In the genomic region with DNA sequence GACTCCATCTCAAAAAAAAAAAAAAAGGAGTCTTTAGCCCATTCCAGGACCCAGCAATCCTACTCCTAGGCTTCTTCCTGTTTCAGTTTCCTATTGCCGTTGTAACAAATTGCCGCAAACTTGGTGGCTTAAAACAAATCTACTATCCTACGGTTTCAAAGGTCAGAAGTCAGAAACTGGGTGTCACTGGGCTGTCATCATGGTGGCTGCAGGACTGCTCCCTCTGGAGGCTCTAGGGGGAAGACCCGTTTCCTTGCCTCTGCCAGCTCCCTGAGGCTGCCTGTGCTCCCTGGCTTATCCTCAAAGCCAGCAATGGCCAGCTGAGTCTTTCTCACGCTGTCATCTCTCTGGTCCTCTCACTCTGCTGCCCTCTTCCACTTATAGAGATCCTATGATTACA, we compare ENCODE assay signal across 10 cellular contexts. TPM values are rescaled to one million over a fixed set of nuclear protein-coding genes. Genes with fewer than 3 reads are reported as not detected.
DNase-seq lines count a peak whose midpoint lies in the region; ATAC-seq and TF ChIP-seq lines count a peak whose summit lies in the region.
"Had no signal": no experiment of that assay in that cellular context is flagged by ENCODE, and none has a peak within 500 bp of the region (broad histone marks: within the 10 kb centered on the region; RNA-seq: fewer than 3 reads in every experiment).

No MANE protein-coding gene starts in this region.

- H3K4me2 ChIP-seq in DOHH2 (ENCODE audit: low read length): no peak overlapping the region

- H4K20me1 ChIP-seq in DOHH2 (ENCODE audit: control insufficient read depth, insufficient read depth, low read depth, low read length): no peaks in the 10 kb centered on the region

- H3K9me3 ChIP-seq in DOHH2 (ENCODE audit: control insufficient read depth, insufficient read depth, low read length) (no peaks in the 10 kb centered on the region), right lobe of liver (no peaks in the 10 kb centered on the region)
- H3K9me3 ChIP-seq in CD8-positive, alpha-beta T cell (ENCODE audit: low read length): no peaks in the 10 kb centered on the region

- no peaks in the 10 kb centered on the region for H3K9me3 Mint-ChIP-seq in activated T-helper 1 cell treated with anti-CD3 and anti-CD28 coated beads, Interleukin-12 subunit alpha, Interleukin-12 subunit beta, Interleukin-2, Interleukin-4 antibody, amounts not matched to agents 30 ng/mL and 10 ng/mL and 1 ng/mL, durations not matched to agents 14 hours and 24 hours and 36 hours
- H3K9me3 Mint-ChIP-seq in CD8-positive, alpha-beta T cell: no peaks in the 10 kb centered on the region
- H3K9me3 Mint-ChIP-seq: activated T-helper 2 cell treated with anti-CD3 and anti-CD28 coated beads, Interferon-gamma antibody, Interleukin-2, Interleukin-4, amounts not matched to agents 10 μg/mL and 5 μg/mL and 100 μg/mL, durations not matched to agents 14 hours and 24 hours and 36 hours; stimulated activated naive CD8-positive, alpha-beta T cell treated with anti-CD3 and anti-CD28 coated beads, Interleukin-15, Interleukin-2, amounts not matched to agents 100 ng/mL and 50 ng/mL, for 24 hours had no signal

- H3K4me1 ChIP-seq in DOHH2 (ENCODE audit: control insufficient read depth, low read length) (no peaks in the 10 kb centered on the region), right lobe of liver (no peaks in the 10 kb centered on the region)
- H3K4me1 ChIP-seq in CD8-positive, alpha-beta T cell (ENCODE audit: insufficient read depth, low read length): no peaks in the 10 kb centered on the region

- no peak overlapping the region for H3K4me3 Mint-ChIP-seq in activated T-helper 1 cell treated with anti-CD3 and anti-CD28 coated beads, Interleukin-12 subunit alpha, Interleukin-12 subunit beta, Interleukin-2, Interleukin-4 antibody, amounts not matched to agents 30 ng/mL and 10 ng/mL and 1 ng/mL, durations not matched to agents 14 hours and 24 hours and 36 hours
- no peak overlapping the region for H3K4me3 Mint-ChIP-seq in CD8-positive, alpha-beta T cell
- H3K4me3 Mint-ChIP-seq: stimulated activated naive CD8-positive, alpha-beta T cell treated with anti-CD3 and anti-CD28 coated beads, Interleukin-15, Interleukin-2, amounts not matched to agents 100 ng/mL and 50 ng/mL, for 24 hours had no signal

- in situ Hi-C loops in astrocyte of the cerebellum (cut with HindIII; ENCODE audit: low sequenced_read_pairs): loop anchor here (5.0 kb wide), 1 partner anchor 51 kb away; no protein-coding TSS in a partner anchor

- no peak overlapping the region for H3K4me3 ChIP-seq in DOHH2 (ENCODE audit: low read length)
- H3K4me3 ChIP-seq in astrocyte of the cerebellum (ENCODE audit: low read depth, low read length): no peak overlapping the region
- H3K4me3 ChIP-seq in right lobe of liver: no peak overlapping the region
- no peak overlapping the region for H3K4me3 ChIP-seq in CD8-positive, alpha-beta T cell (ENCODE audit: low read depth, low read length)

- POLR2A ChIA-PET in CD8-positive, alpha-beta T cell (lab: Charles Lee): no interaction called here

- H3K27me3 ChIP-seq in DOHH2 (ENCODE audit: control insufficient read depth, low read length) (0 out of 2 replicates have a peak, but pooled peaks cover 4% of the 10 kb centered on the region), right lobe of liver (no peaks in the 10 kb centered on the region)
- peaks cover 3% of the 10 kb centered on the region for H3K27me3 ChIP-seq in CD8-positive, alpha-beta T cell (ENCODE audit: insufficient read depth, low read length)

- 26% methylated on average over 4 of the region's 5 CpGs for WGBS in right lobe of liver (ENCODE audit: insufficient coverage, low coverage, low lambda C conversion rate, missing lambda C conversion rate)

- H3K27ac ChIP-seq in DOHH2 (ENCODE audit: low read depth, low read length) (no peak overlapping the region), right lobe of liver (no peak overlapping the region)
- H3K27ac ChIP-seq in CD8-positive, alpha-beta T cell (ENCODE audit: low read depth, low read length): no peak overlapping the region

- peaks cover 17% of the 10 kb centered on the region for H3K27me3 Mint-ChIP-seq in activated T-helper 1 cell treated with anti-CD3 and anti-CD28 coated beads, Interleukin-12 subunit alpha, Interleukin-12 subunit beta, Interleukin-2, Interleukin-4 antibody, amounts not matched to agents 30 ng/mL and 10 ng/mL and 1 ng/mL, durations not matched to agents 14 hours and 24 hours and 36 hours (ENCODE audit: insufficient read depth)
- peaks cover 29% of the 10 kb centered on the region for H3K27me3 Mint-ChIP-seq in CD8-positive, alpha-beta T cell (ENCODE audit: low read depth)

- no peaks in the 10 kb centered on the region for H3K79me2 ChIP-seq in DOHH2 (ENCODE audit: control insufficient read depth, low read length)

- no peak for TF ChIP-seq POLR2A in right lobe of liver (IDR thresholded peaks at IDR 0.05)

- H3K36me3 Mint-ChIP-seq in activated T-helper 1 cell treated with anti-CD3 and anti-CD28 coated beads, Interleukin-12 subunit alpha, Interleukin-12 subunit beta, Interleukin-2, Interleukin-4 antibody, amounts not matched to agents 30 ng/mL and 10 ng/mL and 1 ng/mL, durations not matched to agents 14 hours and 24 hours and 36 hours (ENCODE audit: low read depth): no peaks in the 10 kb centered on the region
- no peaks in the 10 kb centered on the region for H3K36me3 Mint-ChIP-seq in CD8-positive, alpha-beta T cell

- H3K9me2 ChIP-seq in DOHH2 (replicated peaks; ENCODE audit: control insufficient read depth, low read length): no peaks in the 10 kb centered on the region

- no peaks in the 10 kb centered on the region for H3F3A ChIP-seq in DOHH2 (ENCODE audit: control insufficient read depth, insufficient read depth)

- TF ChIP-seq CTCF in DOHH2 (IDR thresholded peaks at IDR 0.05; ENCODE audit: low read depth, low read length, poor library complexity, severe bottlenecking) (peak; percentile 27), astrocyte of the cerebellum (IDR thresholded peaks at IDR 0.05; ENCODE audit: low read depth, low read length, missing control alignments) (peak; percentile 37), right lobe of liver (IDR thresholded peaks at IDR 0.05) (peak; percentile 21 to 34 (median 33))
- no peak for TF ChIP-seq CTCF in CD8-positive, alpha-beta T cell (IDR thresholded peaks at IDR 0.05)

- CTCF ChIA-PET in CD8-positive, alpha-beta T cell (lab: Charles Lee): interaction anchor here (1.2 to 1.6 kb wide), 2 partner anchors 10 to 62 kb away, joined by 3 to 5 read pairs; no protein-coding TSS in a partner anchor

- H3K4me1 Mint-ChIP-seq in activated T-helper 1 cell treated with anti-CD3 and anti-CD28 coated beads, Interleukin-12 subunit alpha, Interleukin-12 subunit beta, Interleukin-2, Interleukin-4 antibody, amounts not matched to agents 30 ng/mL and 10 ng/mL and 1 ng/mL, durations not matched to agents 14 hours and 24 hours and 36 hours (ENCODE audit: low read depth): no peaks in the 10 kb centered on the region
- no peaks in the 10 kb centered on the region for H3K4me1 Mint-ChIP-seq in CD8-positive, alpha-beta T cell (ENCODE audit: low read depth)

- peak; percentile 61 to 89 (median 69) for ATAC-seq in right lobe of liver
- ATAC-seq in HG03520 (IDR thresholded peaks at IDR 0.05; ENCODE audit: unreplicated experiment): no peak
- ATAC-seq in CD8-positive, alpha-beta T cell: no peak

- H3K36me3 ChIP-seq in DOHH2 (ENCODE audit: control insufficient read depth, low read length) (no peaks in the 10 kb centered on the region), right lobe of liver (no peaks in the 10 kb centered on the region)
- no peaks in the 10 kb centered on the region for H3K36me3 ChIP-seq in CD8-positive, alpha-beta T cell (ENCODE audit: insufficient read depth, low read length)

- intact Hi-C loops in right lobe of liver (cut with DNase I): loop anchor here in 1 of 2 donors (10.0 kb wide), 1 partner anchor 63 kb away; no protein-coding TSS in a partner anchor
- intact Hi-C loops in activated T-helper 1 cell treated with anti-CD3 and anti-CD28 coated beads, Interleukin-12 subunit alpha, Interleukin-12 subunit beta, Interleukin-2, Interleukin-4 antibody, amounts not matched to agents 30 ng/mL and 10 ng/mL and 1 ng/mL, durations not matched to agents 14 hours and 24 hours and 36 hours (cut with micrococcal nuclease): no loop called here
- intact Hi-C loops in CD8-positive, alpha-beta T cell (cut with DNase I, micrococcal nuclease): no loop called here

- DNase-seq in LoVo (ENCODE audit: low spot score): peak; percentile 31
- no peak for DNase-seq in astrocyte of the cerebellum (ENCODE audit: low read depth)
- DNase-seq in right lobe of liver: no peak
- DNase-seq in activated T-helper 1 cell treated with anti-CD3 and anti-CD28 coated beads, Interleukin-12 subunit alpha, Interleukin-12 subunit beta, Interleukin-2, Interleukin-4 antibody, amounts not matched to agents 30 ng/mL and 10 ng/mL and 1 ng/mL, durations not matched to agents 14 hours and 24 hours and 36 hours (ENCODE audit: low spot score): no peak
- DNase-seq in T-helper 2 cell: no peak
- DNase-seq in CD8-positive, alpha-beta T cell: no peak

- no peak overlapping the region for H3K27ac Mint-ChIP-seq in activated T-helper 1 cell treated with anti-CD3 and anti-CD28 coated beads, Interleukin-12 subunit alpha, Interleukin-12 subunit beta, Interleukin-2, Interleukin-4 antibody, amounts not matched to agents 30 ng/mL and 10 ng/mL and 1 ng/mL, durations not matched to agents 14 hours and 24 hours and 36 hours
- H3K27ac Mint-ChIP-seq in CD8-positive, alpha-beta T cell: no peak overlapping the region
- H3K27ac Mint-ChIP-seq: activated T-helper 2 cell treated with anti-CD3 and anti-CD28 coated beads, Interferon-gamma antibody, Interleukin-2, Interleukin-4, amounts not matched to agents 10 μg/mL and 5 μg/mL and 100 μg/mL, durations not matched to agents 14 hours and 24 hours and 36 hours; stimulated activated naive CD8-positive, alpha-beta T cell treated with anti-CD3 and anti-CD28 coated beads, Interleukin-15, Interleukin-2, amounts not matched to agents 100 ng/mL and 50 ng/mL, for 24 hours had no signal

RNA-seq across cellular contexts. Expression of gene DAGLA, which starts 8.7 kb away (rescaled TPM):
- 1 to 10 TPM in 2 of 6 experiments, under 1 TPM in 4; 0.33 to 5.5 (median 0.79) TPM for total RNA-seq in right lobe of liver
- total RNA-seq in activated T-helper 1 cell treated with anti-CD3 and anti-CD28 coated beads, Interleukin-12 subunit alpha, Interleukin-12 subunit beta, Interleukin-2, Interleukin-4 antibody, amounts not matched to agents 30 ng/mL and 10 ng/mL and 1 ng/mL, durations not matched to agents 14 hours and 24 hours and 36 hours: 0.18 and 0.20 TPM in 2 replicates
- total RNA-seq in CD8-positive, alpha-beta T cell: under 1 TPM; 0.06 to 0.08 TPM

Comparison
In these comparisons a context has a peak if more than half of its experiments do, and no peak if none do; other contexts are left out.
1. ATAC-seq: peak in right lobe of liver (4 of 4); none in HG03520 (single experiment) and CD8-positive, alpha-beta T cell (single experiment).